ENCODE assay signal across 9 cellular contexts in the genomic region with DNA sequence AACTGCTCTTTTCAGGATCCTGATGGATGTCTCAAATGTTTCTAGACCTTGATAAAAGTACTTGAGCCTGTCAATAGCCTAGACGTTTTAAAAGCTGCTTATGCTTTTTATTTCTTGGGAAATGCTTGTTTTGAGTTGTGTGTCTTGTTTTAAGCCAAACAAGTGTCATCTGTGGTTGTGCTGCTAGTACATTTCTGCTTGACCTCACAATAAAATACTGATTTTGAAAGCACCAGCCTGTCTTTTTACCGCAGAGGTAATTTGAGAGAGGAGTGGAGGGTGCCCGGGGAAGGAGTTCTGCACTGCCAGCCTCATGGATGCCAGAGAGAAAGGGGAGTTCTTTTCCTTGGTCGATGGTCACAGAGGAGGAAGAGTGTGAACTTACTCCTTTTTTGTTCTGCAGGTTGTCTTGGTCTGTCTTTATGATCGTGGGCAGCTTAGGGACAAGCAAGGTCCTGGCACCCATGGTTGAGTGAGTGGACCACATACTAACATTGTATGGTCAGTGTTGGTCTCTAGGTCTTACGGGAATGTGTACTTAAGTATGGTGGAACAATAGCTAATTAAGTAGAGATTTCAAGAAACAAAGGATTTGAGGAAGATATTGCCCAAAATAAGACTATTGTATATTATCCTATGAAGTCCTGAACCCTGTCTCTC.
DNase-seq lines count a peak whose midpoint lies in the region; ATAC-seq and TF ChIP-seq lines count a peak whose summit lies in the region.
"Had no signal": no experiment of that assay in that cellular context is flagged by ENCODE, and none has a peak within 500 bp of the region (broad histone marks: within the 10 kb centered on the region; RNA-seq: fewer than 3 reads in every experiment).

No MANE protein-coding gene starts in this region.

- H3K27me3 Mint-ChIP-seq in activated T-cell treated with anti-CD3 and anti-CD28 coated beads, Interleukin-2, amount 50 U/mL, for 72 hours (ENCODE audit: low read depth) = no peaks in the 10 kb centered on the region
- H3K27me3 Mint-ChIP-seq in central memory CD8-positive, alpha-beta T cell = peaks cover 9% of the 10 kb centered on the region

- DNase-seq in activated T-cell treated with anti-CD3 and anti-CD28 coated beads, Interleukin-2, amount 50 U/mL, for 72 hours = no peak
- DNase-seq in activated T-cell treated with anti-CD3 and anti-CD28 coated beads for 4 hours (no peak), tibial nerve (ENCODE audit: low spot score in 2 of 2) (no peak), middle frontal gyrus (ENCODE audit: extremely low spot score, low spot score) (no peak), HK-2 (ENCODE audit: unreplicated experiment) (no peak)
- no peak for DNase-seq in central memory CD8-positive, alpha-beta T cell (ENCODE audit: low spot score in 2 of 2)
- DNase-seq: stimulated activated CD8-positive, alpha-beta memory T cell treated with anti-CD3 and anti-CD28 coated beads, Interleukin-4, amount 100 ng/mL, for 48 hours had no signal

- no peak for ATAC-seq in activated T-cell treated with anti-CD3 and anti-CD28 coated beads, Interleukin-2, amount 50 U/mL, for 72 hours (replicated peaks in 1 of 2)
- ATAC-seq in central memory CD8-positive, alpha-beta T cell (replicated peaks; ENCODE audit: extremely low read depth, poor library complexity, severe bottlenecking) = no peak
- no peak for ATAC-seq in GM18907 (IDR thresholded peaks at IDR 0.05; ENCODE audit: unreplicated experiment)

- no peaks in the 10 kb centered on the region for H3K36me3 ChIP-seq in mesodermal cell (ENCODE audit: control insufficient read depth, insufficient read depth, low read length)
- no peaks in the 10 kb centered on the region for H3K36me3 ChIP-seq in tibial nerve

- no peaks in the 10 kb centered on the region for H3K36me3 Mint-ChIP-seq in activated T-cell treated with anti-CD3 and anti-CD28 coated beads, Interleukin-2, amount 50 U/mL, for 72 hours (ENCODE audit: insufficient read depth in 2 of 2)
- H3K36me3 Mint-ChIP-seq in central memory CD8-positive, alpha-beta T cell (ENCODE audit: insufficient read depth) = no peaks in the 10 kb centered on the region

- peak overlapping the region; percentile 7 for H3K27ac ChIP-seq in mesodermal cell (ENCODE audit: low read depth, low read length, severe bottlenecking)
- peak overlapping the region in 3 of 4 donors; percentile 32 to 73 (median 67) for H3K27ac ChIP-seq in tibial nerve

- peak overlapping the region; percentile 13 for H3K27ac Mint-ChIP-seq in activated T-cell treated with anti-CD3 and anti-CD28 coated beads, Interleukin-2, amount 50 U/mL, for 72 hours
- no peak overlapping the region for H3K27ac Mint-ChIP-seq in central memory CD8-positive, alpha-beta T cell (ENCODE audit: low read depth)

- no peaks in the 10 kb centered on the region for H3K9me3 Mint-ChIP-seq in activated T-cell treated with anti-CD3 and anti-CD28 coated beads, Interleukin-2, amount 50 U/mL, for 72 hours
- no peaks in the 10 kb centered on the region for H3K9me3 Mint-ChIP-seq in central memory CD8-positive, alpha-beta T cell

- no peak for TF ChIP-seq EP300 in tibial nerve (IDR thresholded peaks at IDR 0.05)

- H3K4me1 Mint-ChIP-seq in activated T-cell treated with anti-CD3 and anti-CD28 coated beads, Interleukin-2, amount 50 U/mL, for 72 hours (ENCODE audit: low read depth) = peaks cover 6% of the 10 kb centered on the region
- peaks cover 34% of the 10 kb centered on the region for H3K4me1 Mint-ChIP-seq in central memory CD8-positive, alpha-beta T cell

- H3K4me1 ChIP-seq in mesodermal cell (ENCODE audit: control insufficient read depth, insufficient read depth, low read length, poor library complexity, severe bottlenecking) (peaks cover 61% of the 10 kb centered on the region), tibial nerve (peaks cover 0 to 63% (median 32%) of the 10 kb centered on the region in 4 donors)

- no peak for TF ChIP-seq CTCF in tibial nerve (IDR thresholded peaks at IDR 0.05)

- TF ChIP-seq POLR2A in tibial nerve (IDR thresholded peaks at IDR 0.05) = no peak

- H3K4me3 Mint-ChIP-seq in activated T-cell treated with anti-CD3 and anti-CD28 coated beads, Interleukin-2, amount 50 U/mL, for 72 hours = peak overlapping the region in 1 of 2 donors; percentile 31
- peak overlapping the region; percentile 7 for H3K4me3 Mint-ChIP-seq in central memory CD8-positive, alpha-beta T cell

- H3K4me3 ChIP-seq in mesodermal cell (ENCODE audit: extremely low read depth, insufficient read depth, low read length, poor library complexity, severe bottlenecking) = no peak overlapping the region
- H3K4me3 ChIP-seq in tibial nerve = no peak overlapping the region

- H3K27me3 ChIP-seq in tibial nerve = no peaks in the 10 kb centered on the region

- 87 to 92% methylated on average over 3 to 4 of the region's 6 CpGs for WGBS in mesodermal cell (ENCODE audit: insufficient coverage in 2 of 2), 2 experiments
- WGBS in tibial nerve, 2 donors = 75 to 81% methylated on average over 6 of the region's 6 CpGs

- H3K9me3 ChIP-seq in mesodermal cell (ENCODE audit: control insufficient read depth, low read length) (no peaks in the 10 kb centered on the region), tibial nerve (no peaks in the 10 kb centered on the region)
